In the genomic region with DNA sequence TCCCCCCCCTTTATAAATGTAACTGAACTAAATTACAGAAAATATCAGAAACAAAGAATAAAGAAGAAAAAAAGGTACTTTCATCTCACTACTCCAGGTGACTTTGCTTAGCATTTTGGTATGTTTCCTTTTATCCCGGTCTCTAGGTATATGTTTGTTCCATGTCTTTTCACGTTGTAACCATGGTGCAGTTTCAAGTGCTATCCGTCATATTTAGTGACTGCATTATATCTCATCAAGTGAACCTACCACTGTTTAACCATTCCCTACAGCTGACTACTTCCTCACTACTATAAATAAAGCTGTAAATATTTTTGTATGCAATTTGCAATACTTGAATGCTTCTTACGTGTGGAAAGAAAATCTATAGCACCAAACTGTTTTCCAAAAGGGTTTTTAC, we compare ENCODE assay signal across 8 cellular contexts. TPM values are rescaled to one million over a fixed set of nuclear protein-coding genes. Genes with fewer than 3 reads are reported as not detected.
DNase-seq lines count a peak whose midpoint lies in the region; ATAC-seq and TF ChIP-seq lines count a peak whose summit lies in the region.

No MANE protein-coding gene starts in this region.

- peaks cover 4% of the 10 kb centered on the region for H3K9me3 ChIP-seq in mammary epithelial cell (replicated peaks; ENCODE audit: insufficient read depth, low read length)

- no TSS peak for BruUV-seq in mammary epithelial cell (replicated peaks; lab: Mats Ljungman, UMichigan)

- CTCF ChIA-PET in mammary epithelial cell (lab: Charles Lee; ENCODE audit: low non-redundant PET) = no interaction called here

- no peak overlapping the region for H2AFZ ChIP-seq in mammary epithelial cell (ENCODE audit: low read depth, low read length)

- WGBS in mammary epithelial cell (ENCODE audit: low coverage, missing lambda C conversion rate) = 97% methylated on average over 4 of the region's 4 CpGs

- peak overlapping the region; percentile 86 for H3K4me2 ChIP-seq in mammary epithelial cell (ENCODE audit: insufficient read depth, low read depth, low read length)

- no peaks in the 10 kb centered on the region for H3K27me3 ChIP-seq in mammary epithelial cell (ENCODE audit: insufficient read depth, low read length)

- no peaks in the 10 kb centered on the region for H3K27me3 Mint-ChIP-seq in natural killer cell treated with Interleukin-12 subunit alpha and Interleukin-12 subunit beta and Interleukin-15 and Interleukin-18, amount 100 ng/mL, for 72 hours

- H3K4me1 Mint-ChIP-seq in natural killer cell treated with Interleukin-12 subunit alpha and Interleukin-12 subunit beta and Interleukin-15 and Interleukin-18, amount 100 ng/mL, for 72 hours (ENCODE audit: low read depth in 2 of 2) = peaks cover 5 to 20% of the 10 kb centered on the region in 2 donors

- no peaks in the 10 kb centered on the region for H3K36me3 ChIP-seq in mammary epithelial cell (ENCODE audit: insufficient read depth, low read length)

- intact Hi-C loops in mammary epithelial cell (cut with micrococcal nuclease) = no loop called here

- no peak for ATAC-seq in natural killer cell treated with Interleukin-12 subunit alpha and Interleukin-12 subunit beta and Interleukin-15 and Interleukin-18, amount 100 ng/mL, for 72 hours
- ATAC-seq in GM19351 (IDR thresholded peaks at IDR 0.05; ENCODE audit: unreplicated experiment) (no peak), GM21717 (IDR thresholded peaks at IDR 0.05; ENCODE audit: unreplicated experiment) (no peak), HG02885 (IDR thresholded peaks at IDR 0.05; ENCODE audit: poor library complexity, unreplicated experiment) (no peak)

- H3K79me2 ChIP-seq in mammary epithelial cell (ENCODE audit: insufficient read depth, low read length) = peaks cover 71% of the 10 kb centered on the region

- no peak for TF ChIP-seq CTCF in mammary epithelial cell (conservative IDR thresholded peaks at IDR 0.05 in 1 of 2, IDR thresholded peaks at IDR 0.05 in 1 of 2; ENCODE audit: extremely low read depth in 1 of 2, insufficient read depth in 1 of 2, low read depth in 1 of 2, low read length in 2 of 2)
- no peak for TF ChIP-seq CTCF in GM13977 (IDR thresholded peaks at IDR 0.05; ENCODE audit: extremely low read depth, insufficient read depth, missing control alignments)

- H3K4me1 ChIP-seq in mammary epithelial cell (ENCODE audit: insufficient read depth, low read length) = peaks cover 27% of the 10 kb centered on the region

- H4K20me1 ChIP-seq in mammary epithelial cell (ENCODE audit: insufficient read depth, low read length) = peaks cover 4% of the 10 kb centered on the region

- H3K4me3 ChIP-seq in mammary epithelial cell (replicated peaks in 1 of 3; ENCODE audit: insufficient read depth in 1 of 3, low read depth in 2 of 3, low read length in 3 of 3) = peak overlapping the region in 2 of 3 experiments; percentile 83 to 91

- dilution Hi-C loops in mammary epithelial cell (cut with HindIII; ENCODE audit: low sequenced_read_pairs) = loop anchor here (5.0 kb wide), 1 partner anchor 67 kb away; no protein-coding TSS in a partner anchor

- in situ Hi-C loops in mammary epithelial cell (cut with MboI; ENCODE audit: low sequenced_read_pairs in 2 of 2) (no loop called here), GM13977 (cut with MboI; ENCODE audit: low pct_unique_long_range_greater_than_20kb, low sequenced_read_pairs, unreplicated experiment) (no loop called here)

- no peaks in the 10 kb centered on the region for H3K9me3 Mint-ChIP-seq in natural killer cell treated with Interleukin-12 subunit alpha and Interleukin-12 subunit beta and Interleukin-15 and Interleukin-18, amount 100 ng/mL, for 72 hours

- peak overlapping the region; percentile 40 for H3K9ac ChIP-seq in mammary epithelial cell (ENCODE audit: insufficient read depth, low read length)

- DNase-seq in EH (ENCODE audit: low read depth) (peak; percentile 28), MV-4-11 (lab: John Stamatoyannopoulos, UW) (peak; percentile 41), mammary epithelial cell (peak; percentile 44), GM13977 (ENCODE audit: low spot score) (no peak)
- no peak for DNase-seq in natural killer cell treated with Interleukin-12 subunit alpha and Interleukin-12 subunit beta and Interleukin-15 and Interleukin-18, amount 100 ng/mL, for 72 hours (ENCODE audit: low spot score)

- H3K27ac ChIP-seq in mammary epithelial cell (ENCODE audit: insufficient read depth, low read depth, low read length) = no peak overlapping the region

- H3K36me3 Mint-ChIP-seq in natural killer cell treated with Interleukin-12 subunit alpha and Interleukin-12 subunit beta and Interleukin-15 and Interleukin-18, amount 100 ng/mL, for 72 hours = peaks cover 11% of the 10 kb centered on the region

- H3K4me3 Mint-ChIP-seq in natural killer cell treated with Interleukin-12 subunit alpha and Interleukin-12 subunit beta and Interleukin-15 and Interleukin-18, amount 100 ng/mL, for 72 hours = no peak overlapping the region

- H3K27ac Mint-ChIP-seq in natural killer cell treated with Interleukin-12 subunit alpha and Interleukin-12 subunit beta and Interleukin-15 and Interleukin-18, amount 100 ng/mL, for 72 hours = peak overlapping the region; percentile 73 to 90

RNA-seq across cellular contexts. Expression of a gene that starts 2.2 kb away (rescaled TPM):
- 10 to 100 TPM; 58.0 to 93.5 TPM for total RNA-seq in mammary epithelial cell
- polyA plus RNA-seq in mammary epithelial cell = 36.7 TPM
- 37.2 TPM for polyA minus RNA-seq in mammary epithelial cell
- total RNA-seq in natural killer cell treated with Interleukin-12 subunit alpha and Interleukin-12 subunit beta and Interleukin-15 and Interleukin-18, amount 100 ng/mL, for 72 hours = 10 to 100 TPM; 63.3 to 71.9 TPM

RNA-seq across cellular contexts. Expression of a gene that starts 42.6 kb away (rescaled TPM):
- under 1 TPM in 1 of 2 donors, not detected in 1; 0.83 TPM for total RNA-seq in mammary epithelial cell
- polyA plus RNA-seq in mammary epithelial cell = not detected
- not detected for polyA minus RNA-seq in mammary epithelial cell
- 10 to 100 TPM; 15.0 to 23.7 TPM for total RNA-seq in natural killer cell treated with Interleukin-12 subunit alpha and Interleukin-12 subunit beta and Interleukin-15 and Interleukin-18, amount 100 ng/mL, for 72 hours

RNA-seq across cellular contexts. Expression of a gene that starts 53.4 kb away (rescaled TPM):
- 10 to 100 TPM; 14.7 to 28.6 TPM for total RNA-seq in mammary epithelial cell
- polyA plus RNA-seq in mammary epithelial cell = 29.1 TPM
- polyA minus RNA-seq in mammary epithelial cell = 21.7 TPM
- 10 to 100 TPM; 23.7 to 25.5 TPM for total RNA-seq in natural killer cell treated with Interleukin-12 subunit alpha and Interleukin-12 subunit beta and Interleukin-15 and Interleukin-18, amount 100 ng/mL, for 72 hours

Comparison
In these comparisons a context has a peak if more than half of its experiments do, and no peak if none do; other contexts are left out.
1. DNase-seq: peak in EH (single experiment), MV-4-11 (single experiment) and mammary epithelial cell (single experiment); none in natural killer cell treated with Interleukin-12 subunit alpha and Interleukin-12 subunit beta and Interleukin-15 and Interleukin-18, amount 100 ng/mL, for 72 hours (single experiment) and GM13977 (single experiment).
2. RNA of a gene that starts 42.6 kb away (total RNA-seq): 15.0 to 23.7 TPM in natural killer cell treated with Interleukin-12 subunit alpha and Interleukin-12 subunit beta and Interleukin-15 and Interleukin-18, amount 100 ng/mL, for 72 hours; 0.83 TPM in mammary epithelial cell; every median in the first group is over 4 times any median in the second.